33 cellular contexts compared by ENCODE assay signal in genomic region chr9:84863372-84863771, GRCh38.
"Had no signal": no experiment of that assay in that cellular context is flagged by ENCODE, and none has a peak within 500 bp of the region (broad histone marks: within the 10 kb centered on the region; RNA-seq: fewer than 3 reads in every experiment).

No MANE protein-coding gene starts in this region.

- H3K27ac Mint-ChIP-seq: activated CD4-positive, alpha-beta memory T cell treated with anti-CD3 and anti-CD28 coated beads for 36 hours; activated naive CD4-positive, alpha-beta T cell treated with anti-CD3 and anti-CD28 coated beads for 36 hours; activated naive CD4-positive, alpha-beta T cell treated with anti-CD3 and anti-CD28 coated beads, Interleukin-2, amount 50 U/mL, for 72 hours; activated T-helper 1 cell treated with anti-CD3 and anti-CD28 coated beads, Interleukin-12 subunit alpha, Interleukin-12 subunit beta, Interleukin-2, Interleukin-4 antibody, amounts not matched to agents 30 ng/mL and 10 ng/mL and 1 ng/mL, durations not matched to agents 14 hours and 24 hours and 36 hours; T-cell; T-helper 17 cell had no signal

- H3K36me3 ChIP-seq: adrenal gland, brain microvascular endothelial cell, MG63, Peyer's patch had no signal

- H3K4me1 ChIP-seq: adrenal gland, Peyer's patch had no signal

- H3K4me1 Mint-ChIP-seq: T-cell, T-helper 17 cell had no signal

- DNase-seq: activated CD4-positive, alpha-beta memory T cell treated with anti-CD3 and anti-CD28 coated beads for 36 hours; activated CD4-positive, alpha-beta T cell treated with anti-CD3 and anti-CD28 coated beads for 4 hours; activated CD4-positive, alpha-beta T cell treated with anti-CD3 and anti-CD28 coated beads, Interleukin-2, amount 50 U/mL, for 1 hour; activated CD4-positive, CD25-positive, alpha-beta regulatory T cell treated with anti-CD3 and anti-CD28 coated beads, Interleukin-2, amount 50 U/mL, for 72 hours; activated CD8-positive, alpha-beta memory T cell treated with anti-CD3 and anti-CD28 coated beads, Interleukin-2, amount 50 U/mL, for 4 hours; activated gamma-delta T cell treated with Interleukin-2 at 50 U/mL for 16 hours; activated naive CD4-positive, alpha-beta T cell treated with anti-CD3 and anti-CD28 coated beads for 36 hours; activated T-cell treated with anti-CD3 and anti-CD28 coated beads for 4 hours; activated T-cell treated with anti-CD3 and anti-CD28 coated beads, Interleukin-2, amount 50 U/mL, for 4 hours; adrenal gland; central memory CD4-positive, alpha-beta T cell; NCI-H1048; NCI-H1105 treated with DMSO at 0.1 percent for 48 hours; NCI-H1436 treated with DMSO at 0.1 percent for 48 hours; NCI-H1694 treated with DMSO at 0.1 percent for 48 hours; NCI-H2029; NCI-H2171; NCI-H510A; NCI-H526; NCI-H748 treated with DMSO at 0.1 percent for 48 hours; NK-92 treated with Interleukin-12 subunit alpha and Interleukin-12 subunit beta, amount 100 ng/mL, for 24 hours; PC-3; Peyer's patch; RPMI8226; SIG-M5; T-cell; T-helper 17 cell had no signal

- H3K4me3 ChIP-seq: adrenal gland, MG63, Peyer's patch had no signal

- H3K9me3 Mint-ChIP-seq: activated CD4-positive, alpha-beta memory T cell treated with anti-CD3 and anti-CD28 coated beads for 36 hours; activated naive CD4-positive, alpha-beta T cell treated with anti-CD3 and anti-CD28 coated beads for 36 hours; activated naive CD4-positive, alpha-beta T cell treated with anti-CD3 and anti-CD28 coated beads, Interleukin-2, amount 50 U/mL, for 72 hours; activated T-cell treated with anti-CD3 and anti-CD28 coated beads, Interleukin-2, amount 50 U/mL, for 4 hours; activated T-helper 1 cell treated with anti-CD3 and anti-CD28 coated beads, Interleukin-12 subunit alpha, Interleukin-12 subunit beta, Interleukin-2, Interleukin-4 antibody, amounts not matched to agents 30 ng/mL and 10 ng/mL and 1 ng/mL, durations not matched to agents 14 hours and 24 hours and 36 hours had no signal

- H3K9me3 ChIP-seq: adrenal gland, MG63, Peyer's patch had no signal

- H3K27me3 ChIP-seq: adrenal gland, brain microvascular endothelial cell, MG63, Peyer's patch had no signal

- H3K27ac ChIP-seq: adrenal gland, brain microvascular endothelial cell, Peyer's patch had no signal

- H3K4me3 Mint-ChIP-seq: activated CD4-positive, alpha-beta memory T cell treated with anti-CD3 and anti-CD28 coated beads for 36 hours; activated naive CD4-positive, alpha-beta T cell treated with anti-CD3 and anti-CD28 coated beads for 36 hours; activated T-cell treated with anti-CD3 and anti-CD28 coated beads, Interleukin-2, amount 50 U/mL, for 4 hours; activated T-helper 1 cell treated with anti-CD3 and anti-CD28 coated beads, Interleukin-12 subunit alpha, Interleukin-12 subunit beta, Interleukin-2, Interleukin-4 antibody, amounts not matched to agents 30 ng/mL and 10 ng/mL and 1 ng/mL, durations not matched to agents 14 hours and 24 hours and 36 hours; T-cell; T-helper 17 cell had no signal

- ATAC-seq: activated naive CD4-positive, alpha-beta T cell treated with anti-CD3 and anti-CD28 coated beads, Interleukin-2, amount 50 U/mL, for 72 hours; activated T-cell treated with anti-CD3 and anti-CD28 coated beads, Interleukin-2, amount 50 U/mL, for 4 hours; PC-3; Right ventricle myocardium inferior; T-cell; T-helper 17 cell had no signal

- H3K36me3 Mint-ChIP-seq: activated CD4-positive, alpha-beta memory T cell treated with anti-CD3 and anti-CD28 coated beads for 36 hours; activated naive CD4-positive, alpha-beta T cell treated with anti-CD3 and anti-CD28 coated beads, Interleukin-2, amount 50 U/mL, for 72 hours; T-cell; WTC11 had no signal
